In genomic region chr4:48779998-48780866, GRCh38 we compare ENCODE assay signal across 8 cellular contexts. TPM values are rescaled to one million over a fixed set of nuclear protein-coding genes. Genes with fewer than 3 reads are reported as not detected.
DNase-seq lines count a peak whose midpoint lies in the region; ATAC-seq and TF ChIP-seq lines count a peak whose summit lies in the region.

FRYL (minus strand) TSS chr4:48780279; CDS start chr4:48634410, 145,869 bp downstream.

- no peaks in the 10 kb centered on the region for H3K9me3 ChIP-seq in left lung

- TF ChIP-seq CTCF in CD14-positive monocyte (IDR thresholded peaks at IDR 0.05) (no peak), left lung (IDR thresholded peaks at IDR 0.05) (no peak)

- peak within 1 kb of the TSS; percentile 92 to 99 (median 97) for H3K27ac Mint-ChIP-seq in CD14-positive monocyte

- peak; percentile 78 for ATAC-seq in GM19397 (IDR thresholded peaks at IDR 0.05; ENCODE audit: unreplicated experiment)
- peak; percentile 83 for ATAC-seq in HG03571 (IDR thresholded peaks at IDR 0.05; ENCODE audit: unreplicated experiment)
- ATAC-seq in left lung, result peak; percentile 95

- no peaks in the 10 kb centered on the region for H3K9me3 Mint-ChIP-seq in CD14-positive monocyte

- H3K27me3 ChIP-seq in left lung, result no peaks in the 10 kb centered on the region

- intact Hi-C loops in CD14-positive monocyte (cut with micrococcal nuclease) (loop anchor here (2.0 kb wide), 1 partner anchor 51 kb away; the partner anchor contains the start of gene OCIAD1 (in 2 of the 2)), left lung (cut with DNase I) (no loop called here)

- peak within 1 kb of the TSS; percentile 97 to 98 for H3K4me3 Mint-ChIP-seq in CD14-positive monocyte

- H3K27me3 Mint-ChIP-seq in CD14-positive monocyte (ENCODE audit: low read depth in 3 of 3), result no peaks in the 10 kb centered on the region

- H3K36me3 ChIP-seq in left lung, result no peaks in the 10 kb centered on the region

- H3K4me1 ChIP-seq in left lung, result peaks cover 23 to 44% of the 10 kb centered on the region in 2 donors

- peak within 1 kb of the TSS; percentile 93 to 99 for H3K4me3 ChIP-seq in left lung

- H3K4me1 Mint-ChIP-seq in CD14-positive monocyte, result peaks cover 38% of the 10 kb centered on the region

- DNase-seq in CD14-positive monocyte (ENCODE audit: low spot score) (peak; percentile 99), NCI-H82 (lab: John Stamatoyannopoulos, UW) (peak; percentile 100), dermis blood vessel endothelial cell (peak; percentile 100), left lung (peak; percentile 99 to 100)
- peak; percentile 98 to 99 for DNase-seq in activated CD4-positive, alpha-beta T cell treated with anti-CD3 and anti-CD28 coated beads, Interleukin-2, amount 50 U/mL, for 48 hours
- peak; percentile 97 for DNase-seq in stimulated activated CD4-positive, alpha-beta T cell treated with anti-CD3 and anti-CD28 coated beads, Interleukin-4, amount 100 ng/mL, for 1 hour

- H3K36me3 Mint-ChIP-seq in CD14-positive monocyte, result no peaks in the 10 kb centered on the region

- peak within 1 kb of the TSS; percentile 98 to 99 for H3K27ac ChIP-seq in left lung

RNA-seq across cellular contexts. Expression of gene FRYL, which starts in this region (rescaled TPM):
- 10 to 100 TPM; 10.8 to 14.4 TPM for polyA plus RNA-seq in CD14-positive monocyte
- 133 and 145 TPM in 2 replicates for total RNA-seq in dermis blood vessel endothelial cell
- total RNA-seq in left lung, result 10 to 100 TPM; 49.7 to 72.7 TPM

Comparison
In these comparisons a context has a peak if more than half of its experiments do, and no peak if none do; other contexts are left out.
1. Peak in every context shown above with its lines: DNase-seq, ATAC-seq, H3K4me3 ChIP-seq and H3K27ac ChIP-seq.
2. intact Hi-C loops: an anchor here in CD14-positive monocyte (2.0 kb wide); none called in left lung.